Comparison of ENCODE assay signal across 24 cellular contexts in genomic region chr11:2666828-2667570, GRCh38. TPM values are rescaled to one million over a fixed set of nuclear protein-coding genes. Genes with fewer than 3 reads are reported as not detected.
DNase-seq lines count a peak whose midpoint lies in the region; ATAC-seq and TF ChIP-seq lines count a peak whose summit lies in the region.
"Had no signal": no experiment of that assay in that cellular context is flagged by ENCODE, and none has a peak within 500 bp of the region (broad histone marks: within the 10 kb centered on the region; RNA-seq: fewer than 3 reads in every experiment).

No MANE protein-coding gene starts in this region.

- H3K4me1 Mint-ChIP-seq in activated CD4-positive, alpha-beta memory T cell treated with anti-CD3 and anti-CD28 coated beads for 36 hours (ENCODE audit: low read depth), result no peaks in the 10 kb centered on the region
- no peaks in the 10 kb centered on the region for H3K4me1 Mint-ChIP-seq in activated CD4-positive, alpha-beta memory T cell treated with anti-CD3 and anti-CD28 coated beads, Interleukin-2, amount 10 ng/mL, durations not matched to agents 7 days and 5 days
- H3K4me1 Mint-ChIP-seq: activated CD4-positive, alpha-beta T cell treated with anti-CD3 and anti-CD28 coated beads for 36 hours; activated naive CD4-positive, alpha-beta T cell treated with anti-CD3 and anti-CD28 coated beads, Interleukin-2, amount 10 ng/mL, durations not matched to agents 7 days and 5 days had no signal

- no peaks in the 10 kb centered on the region for H3K36me3 ChIP-seq in suprapubic skin
- H3K36me3 ChIP-seq: Peyer's patch, tibial artery had no signal

- TF ChIP-seq CTCF in fibroblast of mammary gland (conservative IDR thresholded peaks at IDR 0.05; ENCODE audit: control insufficient read depth, insufficient read depth, low read depth, low read length) (no peak), suprapubic skin (IDR thresholded peaks at IDR 0.05) (no peak)

- no peaks in the 10 kb centered on the region for H3K4me1 ChIP-seq in suprapubic skin
- H3K4me1 ChIP-seq: Peyer's patch, tibial artery had no signal

- no peaks in the 10 kb centered on the region for H3K36me3 Mint-ChIP-seq in activated CD4-positive, alpha-beta memory T cell treated with anti-CD3 and anti-CD28 coated beads for 36 hours
- peaks cover 3% of the 10 kb centered on the region for H3K36me3 Mint-ChIP-seq in activated CD4-positive, alpha-beta memory T cell treated with anti-CD3 and anti-CD28 coated beads, Interleukin-2, amount 10 ng/mL, durations not matched to agents 7 days and 5 days (ENCODE audit: low read depth)

- 75% methylated on average over 14 of the region's 15 CpGs for WGBS in suprapubic skin

- ATAC-seq in GM21528 (IDR thresholded peaks at IDR 0.05; ENCODE audit: low FRiP score, unreplicated experiment), result no peak
- ATAC-seq: activated CD4-positive, alpha-beta T cell treated with anti-CD3 and anti-CD28 coated beads for 36 hours had no signal

- H3K4me3 Mint-ChIP-seq in activated CD4-positive, alpha-beta memory T cell treated with anti-CD3 and anti-CD28 coated beads for 36 hours, result no peak overlapping the region
- H3K4me3 Mint-ChIP-seq in activated CD4-positive, alpha-beta memory T cell treated with anti-CD3 and anti-CD28 coated beads, Interleukin-2, amount 10 ng/mL, durations not matched to agents 7 days and 5 days, result no peak overlapping the region
- H3K4me3 Mint-ChIP-seq: activated CD4-positive, alpha-beta T cell treated with anti-CD3 and anti-CD28 coated beads for 36 hours; activated naive CD4-positive, alpha-beta T cell treated with anti-CD3 and anti-CD28 coated beads, Interleukin-2, amount 10 ng/mL, durations not matched to agents 7 days and 5 days; activated T-helper 1 cell treated with anti-CD3 and anti-CD28 coated beads, Interleukin-12 subunit alpha, Interleukin-12 subunit beta, Interleukin-2, Interleukin-4 antibody, amounts not matched to agents 30 ng/mL and 10 ng/mL and 1 ng/mL, durations not matched to agents 14 hours and 24 hours and 36 hours; CD4-positive, CD25-positive, alpha-beta regulatory T cell; dendritic cell treated with granulocyte-macrophage colony-stimulating factor and Interleukin-4, amounts not matched to agents 40 ng/mL and 50 ng/mL, for 4 days; memory B cell; stimulated activated naive CD8-positive, alpha-beta T cell treated with anti-CD3 and anti-CD28 coated beads, Interleukin-15, Interleukin-2, amounts not matched to agents 100 ng/mL and 50 ng/mL, for 24 hours had no signal

- H3K27ac ChIP-seq in suprapubic skin, result no peak overlapping the region
- H3K27ac ChIP-seq: 22Rv1, GM23248, Peyer's patch, tibial artery had no signal

- no peak overlapping the region for H3K27ac Mint-ChIP-seq in activated CD4-positive, alpha-beta memory T cell treated with anti-CD3 and anti-CD28 coated beads for 36 hours
- H3K27ac Mint-ChIP-seq in activated CD4-positive, alpha-beta memory T cell treated with anti-CD3 and anti-CD28 coated beads, Interleukin-2, amount 10 ng/mL, durations not matched to agents 7 days and 5 days, result no peak overlapping the region
- H3K27ac Mint-ChIP-seq: activated CD4-positive, alpha-beta T cell treated with anti-CD3 and anti-CD28 coated beads for 36 hours; activated naive CD4-positive, alpha-beta T cell treated with anti-CD3 and anti-CD28 coated beads, Interleukin-2, amount 10 ng/mL, durations not matched to agents 7 days and 5 days; activated T-helper 1 cell treated with anti-CD3 and anti-CD28 coated beads, Interleukin-12 subunit alpha, Interleukin-12 subunit beta, Interleukin-2, Interleukin-4 antibody, amounts not matched to agents 30 ng/mL and 10 ng/mL and 1 ng/mL, durations not matched to agents 14 hours and 24 hours and 36 hours; CD4-positive, CD25-positive, alpha-beta regulatory T cell; dendritic cell treated with granulocyte-macrophage colony-stimulating factor and Interleukin-4, amounts not matched to agents 40 ng/mL and 50 ng/mL, for 4 days; memory B cell; stimulated activated naive CD8-positive, alpha-beta T cell treated with anti-CD3 and anti-CD28 coated beads, Interleukin-15, Interleukin-2, amounts not matched to agents 100 ng/mL and 50 ng/mL, for 24 hours had no signal

- no peak for TF ChIP-seq EP300 in suprapubic skin (IDR thresholded peaks at IDR 0.05)

- peak; percentile 0 for DNase-seq in activated CD4-positive, alpha-beta memory T cell treated with anti-CD3 and anti-CD28 coated beads for 36 hours
- DNase-seq in activated CD4-positive, alpha-beta memory T cell treated with anti-CD3 and anti-CD28 coated beads, Interleukin-2, amount 10 ng/mL, durations not matched to agents 7 days and 5 days, result no peak
- DNase-seq in fibroblast of mammary gland (ENCODE audit: low read depth), result peak; percentile 19
- peak; percentile 9 for DNase-seq in mucosa of gallbladder (ENCODE audit: low spot score)
- peak; percentile 20 to 55 for DNase-seq in suprapubic skin (ENCODE audit: low spot score in 2 of 2)
- DNase-seq in nucleus accumbens (lab: John Stamatoyannopoulos, UW), result no peak
- DNase-seq in AML-193 (lab: John Stamatoyannopoulos, UW), result no peak
- DNase-seq: activated CD4-positive, alpha-beta T cell treated with anti-CD3 and anti-CD28 coated beads for 36 hours; activated naive CD4-positive, alpha-beta T cell treated with anti-CD3 and anti-CD28 coated beads, Interleukin-2, amount 10 ng/mL, durations not matched to agents 7 days and 5 days; CD4-positive, CD25-positive, alpha-beta regulatory T cell; GM23248; KG1; kidney glomerular epithelial cell; NCI-H1436 treated with DMSO at 0.1 percent for 48 hours; retina; stimulated activated CD4-positive, alpha-beta T cell treated with anti-CD3 and anti-CD28 coated beads, Interleukin-15, amount 100 ng/mL, for 24 hours had no signal

- intact Hi-C loops in activated CD4-positive, alpha-beta memory T cell treated with anti-CD3 and anti-CD28 coated beads for 36 hours (cut with micrococcal nuclease), result no loop called here

- H3K4me3 ChIP-seq in fibroblast of mammary gland (ENCODE audit: control insufficient read depth, low read depth, low read length) (no peak overlapping the region), suprapubic skin (no peak overlapping the region)
- H3K4me3 ChIP-seq: GM23248, Peyer's patch, tibial artery had no signal

- POLR2A ChIA-PET in activated CD4-positive, alpha-beta memory T cell treated with anti-CD3 and anti-CD28 coated beads for 36 hours (lab: Charles Lee), result no interaction called here
- POLR2A ChIA-PET in activated CD4-positive, alpha-beta memory T cell treated with anti-CD3 and anti-CD28 coated beads, Interleukin-2, amount 10 ng/mL, durations not matched to agents 7 days and 5 days (lab: Charles Lee), result no interaction called here

- H3K9me3 Mint-ChIP-seq in activated CD4-positive, alpha-beta memory T cell treated with anti-CD3 and anti-CD28 coated beads for 36 hours, result no peaks in the 10 kb centered on the region
- H3K9me3 Mint-ChIP-seq in activated CD4-positive, alpha-beta memory T cell treated with anti-CD3 and anti-CD28 coated beads, Interleukin-2, amount 10 ng/mL, durations not matched to agents 7 days and 5 days, result no peaks in the 10 kb centered on the region
- H3K9me3 Mint-ChIP-seq: activated naive CD4-positive, alpha-beta T cell treated with anti-CD3 and anti-CD28 coated beads, Interleukin-2, amount 10 ng/mL, durations not matched to agents 7 days and 5 days; activated T-helper 1 cell treated with anti-CD3 and anti-CD28 coated beads, Interleukin-12 subunit alpha, Interleukin-12 subunit beta, Interleukin-2, Interleukin-4 antibody, amounts not matched to agents 30 ng/mL and 10 ng/mL and 1 ng/mL, durations not matched to agents 14 hours and 24 hours and 36 hours; CD4-positive, CD25-positive, alpha-beta regulatory T cell; dendritic cell treated with granulocyte-macrophage colony-stimulating factor and Interleukin-4, amounts not matched to agents 40 ng/mL and 50 ng/mL, for 4 days; memory B cell; stimulated activated naive CD8-positive, alpha-beta T cell treated with anti-CD3 and anti-CD28 coated beads, Interleukin-15, Interleukin-2, amounts not matched to agents 100 ng/mL and 50 ng/mL, for 24 hours had no signal

- CTCF ChIA-PET in activated CD4-positive, alpha-beta memory T cell treated with anti-CD3 and anti-CD28 coated beads for 36 hours (lab: Charles Lee), result interaction anchor here (1.4 kb wide), 1 partner anchor 134 kb away, joined by 4 read pairs; no protein-coding TSS in a partner anchor
- CTCF ChIA-PET in activated CD4-positive, alpha-beta memory T cell treated with anti-CD3 and anti-CD28 coated beads, Interleukin-2, amount 10 ng/mL, durations not matched to agents 7 days and 5 days (lab: Charles Lee), result no interaction called here

- H3K9me3 ChIP-seq in suprapubic skin, result no peaks in the 10 kb centered on the region

- no peak for TF ChIP-seq POLR2A in suprapubic skin (IDR thresholded peaks at IDR 0.05)

- no peaks in the 10 kb centered on the region for H3K27me3 Mint-ChIP-seq in activated CD4-positive, alpha-beta memory T cell treated with anti-CD3 and anti-CD28 coated beads for 36 hours
- H3K27me3 Mint-ChIP-seq in activated CD4-positive, alpha-beta memory T cell treated with anti-CD3 and anti-CD28 coated beads, Interleukin-2, amount 10 ng/mL, durations not matched to agents 7 days and 5 days, result no peaks in the 10 kb centered on the region
- H3K27me3 Mint-ChIP-seq: activated CD4-positive, alpha-beta T cell treated with anti-CD3 and anti-CD28 coated beads for 36 hours; activated naive CD4-positive, alpha-beta T cell treated with anti-CD3 and anti-CD28 coated beads, Interleukin-2, amount 10 ng/mL, durations not matched to agents 7 days and 5 days; CD4-positive, CD25-positive, alpha-beta regulatory T cell; dendritic cell treated with granulocyte-macrophage colony-stimulating factor and Interleukin-4, amounts not matched to agents 40 ng/mL and 50 ng/mL, for 4 days; memory B cell; stimulated activated naive CD8-positive, alpha-beta T cell treated with anti-CD3 and anti-CD28 coated beads, Interleukin-15, Interleukin-2, amounts not matched to agents 100 ng/mL and 50 ng/mL, for 24 hours had no signal

- H3K27me3 ChIP-seq in suprapubic skin, result no peaks in the 10 kb centered on the region
- H3K27me3 ChIP-seq: Peyer's patch, tibial artery had no signal

RNA-seq across cellular contexts. Expression of gene KCNQ1OT1, which starts 32.8 kb away (rescaled TPM):
- total RNA-seq in activated CD4-positive, alpha-beta memory T cell treated with anti-CD3 and anti-CD28 coated beads for 36 hours, result under 1 TPM; 0.19 TPM
- under 1 TPM; 0.25 to 0.28 TPM for total RNA-seq in activated CD4-positive, alpha-beta memory T cell treated with anti-CD3 and anti-CD28 coated beads, Interleukin-2, amount 10 ng/mL, durations not matched to agents 7 days and 5 days
- 2.2 TPM for total RNA-seq in mucosa of gallbladder
- 1 to 10 TPM; 2.5 to 4.5 (median 3.1) TPM for total RNA-seq in suprapubic skin

Comparison
In these comparisons a context has a peak if more than half of its experiments do, and no peak if none do; other contexts are left out.
1. DNase-seq: peak in activated CD4-positive, alpha-beta memory T cell treated with anti-CD3 and anti-CD28 coated beads for 36 hours (single experiment), fibroblast of mammary gland (single experiment), mucosa of gallbladder (single experiment) and suprapubic skin (2 of 2); none in activated CD4-positive, alpha-beta memory T cell treated with anti-CD3 and anti-CD28 coated beads, Interleukin-2, amount 10 ng/mL, durations not matched to agents 7 days and 5 days (single experiment), nucleus accumbens (0 of 56) and AML-193 (0 of 2).